In genomic region chr1:169309178-169310166, GRCh38 we compare ENCODE assay signal across 9 cellular contexts. TPM values are rescaled to one million over a fixed set of nuclear protein-coding genes. Genes with fewer than 3 reads are reported as not detected.
DNase-seq lines count a peak whose midpoint lies in the region; ATAC-seq and TF ChIP-seq lines count a peak whose summit lies in the region.
"Had no signal": no experiment of that assay in that cellular context is flagged by ENCODE, and none has a peak within 500 bp of the region (broad histone marks: within the 10 kb centered on the region; RNA-seq: fewer than 3 reads in every experiment).

No MANE protein-coding gene starts in this region.

- H4K20me1 ChIP-seq in OCI-LY7 (ENCODE audit: insufficient read depth, low read length) = no peaks in the 10 kb centered on the region

- no peaks in the 10 kb centered on the region for H3K9me2 ChIP-seq in OCI-LY7 (ENCODE audit: insufficient read depth, low read length)

- no peaks in the 10 kb centered on the region for H3K79me2 ChIP-seq in OCI-LY7 (ENCODE audit: insufficient read depth, low read depth, low read length)

- POLR2A ChIA-PET in CD4-positive, alpha-beta T cell (lab: Charles Lee) = interaction anchor here (0.6 kb wide), 1 partner anchor 48 kb away, joined by 3 read pairs; no protein-coding TSS in a partner anchor
- POLR2A ChIA-PET in OCI-LY7 (lab: Charles Lee) = no interaction called here

- no peak overlapping the region; the same call in 1 of the 2 replicates for H3K4me2 ChIP-seq in OCI-LY7 (ENCODE audit: low read length)

- H3K4me1 Mint-ChIP-seq in CD4-positive, alpha-beta T cell (ENCODE audit: low read depth) = peaks cover 17% of the 10 kb centered on the region
- peaks cover 15% of the 10 kb centered on the region for H3K4me1 Mint-ChIP-seq in Calu3 (ENCODE audit: low read depth, unreplicated experiment)

- no peaks in the 10 kb centered on the region for H3K4me1 ChIP-seq in OCI-LY7 (ENCODE audit: insufficient read depth, low read length, poor library complexity, severe bottlenecking)
- H3K4me1 ChIP-seq: upper lobe of left lung had no signal

- ATAC-seq in CD4-positive, alpha-beta T cell (ENCODE audit: poor library complexity) = no peak
- peak; percentile 64 for ATAC-seq in GM19372 (IDR thresholded peaks at IDR 0.05; ENCODE audit: low read depth, unreplicated experiment)
- ATAC-seq in HG03378 (IDR thresholded peaks at IDR 0.05; ENCODE audit: unreplicated experiment) = peak; percentile 68

- H3K9me3 Mint-ChIP-seq in CD4-positive, alpha-beta T cell = peaks cover 2% of the 10 kb centered on the region
- H3K9me3 Mint-ChIP-seq in Calu3 (ENCODE audit: low read depth, unreplicated experiment) = no peaks in the 10 kb centered on the region

- no peak overlapping the region for H2AFZ ChIP-seq in OCI-LY7 (ENCODE audit: low read length)

- H3K4me3 Mint-ChIP-seq in CD4-positive, alpha-beta T cell = peak overlapping the region; percentile 38
- no peak overlapping the region for H3K4me3 Mint-ChIP-seq in Calu3 (ENCODE audit: low read depth, unreplicated experiment)

- H3K9me3 ChIP-seq in CD4-positive, alpha-beta T cell (ENCODE audit: control insufficient read depth, low read length) = no peaks in the 10 kb centered on the region
- H3K9me3 ChIP-seq in OCI-LY7 (ENCODE audit: low read length) = no peaks in the 10 kb centered on the region
- H3K9me3 ChIP-seq: upper lobe of left lung had no signal

- H3K27ac Mint-ChIP-seq in CD4-positive, alpha-beta T cell = no peak overlapping the region
- no peak overlapping the region for H3K27ac Mint-ChIP-seq in Calu3 (ENCODE audit: unreplicated experiment)

- H3K4me3 ChIP-seq in OCI-LY7 (ENCODE audit: low read depth, low read length, poor library complexity, severe bottlenecking) = no peak overlapping the region

- H3K27ac ChIP-seq in CD4-positive, alpha-beta T cell (ENCODE audit: low read depth, low read length) = no peak overlapping the region
- H3K27ac ChIP-seq in OCI-LY7 (ENCODE audit: low read depth, low read length, poor library complexity, severe bottlenecking) = no peak overlapping the region
- H3K27ac ChIP-seq: upper lobe of left lung had no signal

- H3K27me3 Mint-ChIP-seq in CD4-positive, alpha-beta T cell = no peaks in the 10 kb centered on the region
- H3K27me3 Mint-ChIP-seq in Calu3 (ENCODE audit: unreplicated experiment) = no peaks in the 10 kb centered on the region

- H3K27me3 ChIP-seq in CD4-positive, alpha-beta T cell (ENCODE audit: control insufficient read depth, insufficient read depth, low read length) = no peaks in the 10 kb centered on the region
- H3K27me3 ChIP-seq: upper lobe of left lung had no signal

- DNase-seq in CD4-positive, alpha-beta T cell = no peak
- peak; percentile 45 for DNase-seq in dermis blood vessel endothelial cell
- no peak for DNase-seq in stimulated activated CD8-positive, alpha-beta memory T cell treated with anti-CD3 and anti-CD28 coated beads, Interleukin-4, amount 100 ng/mL, for 48 hours
- no peak for DNase-seq in ureter (ENCODE audit: low spot score)
- no peak for DNase-seq in OCI-LY7 (ENCODE audit: low spot score)
- no peak for DNase-seq in Calu3
- DNase-seq: upper lobe of left lung had no signal

- CTCF ChIA-PET in CD4-positive, alpha-beta T cell (lab: Charles Lee) = interaction anchor here (0.8 kb wide), 1 partner anchor 14 kb away, joined by 3 read pairs; no protein-coding TSS in a partner anchor
- CTCF ChIA-PET in OCI-LY7 (lab: Charles Lee; ENCODE audit: unreplicated experiment) = no interaction called here
- CTCF ChIA-PET in Calu3 (lab: Charles Lee) = no interaction called here

- H3K36me3 ChIP-seq in OCI-LY7 (ENCODE audit: insufficient read depth, low read length) = no peaks in the 10 kb centered on the region
- H3K36me3 ChIP-seq: upper lobe of left lung had no signal

- TF ChIP-seq CTCF in CD4-positive, alpha-beta T cell (IDR thresholded peaks at IDR 0.05) = no peak
- TF ChIP-seq CTCF in OCI-LY7 (conservative IDR thresholded peaks at IDR 0.05; ENCODE audit: low read length) (no peak), Calu3 (IDR thresholded peaks at IDR 0.05; ENCODE audit: unreplicated experiment) (no peak)

- H3K36me3 Mint-ChIP-seq in CD4-positive, alpha-beta T cell (ENCODE audit: low read depth) = peaks cover 46% of the 10 kb centered on the region
- H3K36me3 Mint-ChIP-seq in Calu3 (ENCODE audit: insufficient read depth, unreplicated experiment) = no peaks in the 10 kb centered on the region

- intact Hi-C loops in CD4-positive, alpha-beta T cell (cut with DNase I, micrococcal nuclease) = no loop called here
- intact Hi-C loops in OCI-LY7 (cut with micrococcal nuclease; ENCODE audit: unreplicated experiment) (no loop called here), Calu3 (cut with micrococcal nuclease; ENCODE audit: unreplicated experiment) (loop anchor here (2.0 kb wide), 1 partner anchor 21 kb away; no protein-coding TSS in a partner anchor)

- no TSS peak for BruUV-seq in OCI-LY7 (replicated peaks; lab: Mats Ljungman, UMichigan)
- BruUV-seq in Calu3 (replicated peaks; lab: Mats Ljungman, UMichigan) = no TSS peak

RNA-seq across cellular contexts. Expression of gene NME7, which starts 58.1 kb away (rescaled TPM):
- total RNA-seq in CD4-positive, alpha-beta T cell = 1 to 10 TPM; 7.2 to 8.3 TPM
- 18.0 and 26.8 TPM in 2 replicates for total RNA-seq in dermis blood vessel endothelial cell
- 28.1 TPM for total RNA-seq in ureter
- 4.2 and 9.3 TPM in 2 replicates for total RNA-seq in OCI-LY7 (2014; rRNA removed; shearing (Covaris generic))
- 16.1 and 17.0 TPM in 2 replicates for total RNA-seq in OCI-LY7 (2022)
- total RNA-seq in Calu3 (2022) = 25.2 and 33.2 TPM in 2 replicates

RNA-seq across cellular contexts. Expression of gene BLZF1, which starts 58.5 kb away (rescaled TPM):
- total RNA-seq in CD4-positive, alpha-beta T cell = 10 to 100 TPM; 10.0 to 10.6 TPM
- total RNA-seq in dermis blood vessel endothelial cell (26.0 and 30.5 TPM in 2 replicates), ureter (32.0 TPM), OCI-LY7 (2022) (11.3 and 14.3 TPM in 2 replicates), Calu3 (2022) (45.7 and 55.5 TPM in 2 replicates)
- total RNA-seq in OCI-LY7 (2014; rRNA removed; shearing (Covaris generic)) = 4.9 and 7.1 TPM in 2 replicates
